16 cellular contexts compared by ENCODE assay signal in genomic region chr2:669323-669722, GRCh38. TPM values are rescaled to one million over a fixed set of nuclear protein-coding genes. Genes with fewer than 3 reads are reported as not detected.
DNase-seq lines count a peak whose midpoint lies in the region; TF ChIP-seq lines count a peak whose summit lies in the region.
"Had no signal": no experiment of that assay in that cellular context is flagged by ENCODE, and none has a peak within 500 bp of the region (broad histone marks: within the 10 kb centered on the region; RNA-seq: fewer than 3 reads in every experiment).

No MANE protein-coding gene starts in this region.

- CTCF ChIA-PET in OCI-LY7 (lab: Charles Lee; ENCODE audit: unreplicated experiment) = no interaction called here
- CTCF ChIA-PET in mammary epithelial cell (lab: Charles Lee; ENCODE audit: low non-redundant PET) = no interaction called here
- CTCF ChIA-PET in activated CD4-positive, alpha-beta memory T cell treated with anti-CD3 and anti-CD28 coated beads for 36 hours (lab: Charles Lee) = no interaction called here

- H3K4me3 ChIP-seq in OCI-LY7 (ENCODE audit: low read depth, low read length, poor library complexity, severe bottlenecking) (no peak overlapping the region), mammary epithelial cell (replicated peaks in 1 of 3; ENCODE audit: insufficient read depth in 1 of 3, low read depth in 2 of 3, low read length in 3 of 3) (no peak overlapping the region), Peyer's patch (no peak overlapping the region)
- H3K4me3 ChIP-seq: ascending aorta, transverse colon had no signal

- TF ChIP-seq CTCF in OCI-LY7 (conservative IDR thresholded peaks at IDR 0.05; ENCODE audit: low read length) = no peak
- no peak for TF ChIP-seq CTCF in mammary epithelial cell (conservative IDR thresholded peaks at IDR 0.05 in 1 of 2, IDR thresholded peaks at IDR 0.05 in 1 of 2; ENCODE audit: extremely low read depth in 1 of 2, insufficient read depth in 1 of 2, low read depth in 1 of 2, low read length in 2 of 2)
- TF ChIP-seq CTCF in Peyer's patch (IDR thresholded peaks at IDR 0.05) = no peak

- no peak for TF ChIP-seq POLR2A in Peyer's patch (IDR thresholded peaks at IDR 0.05)

- dilution Hi-C loops in mammary epithelial cell (cut with HindIII; ENCODE audit: low sequenced_read_pairs) = no loop called here

- no peaks in the 10 kb centered on the region for H3K27me3 ChIP-seq in mammary epithelial cell (ENCODE audit: insufficient read depth, low read length)
- H3K27me3 ChIP-seq in Peyer's patch = no peaks in the 10 kb centered on the region
- H3K27me3 ChIP-seq: ascending aorta, transverse colon had no signal

- H3K9me3 Mint-ChIP-seq in activated CD4-positive, alpha-beta memory T cell treated with anti-CD3 and anti-CD28 coated beads for 36 hours = peaks cover 16% of the 10 kb centered on the region

- intact Hi-C loops in OCI-LY7 (cut with micrococcal nuclease; ENCODE audit: unreplicated experiment) (no loop called here), mammary epithelial cell (cut with micrococcal nuclease) (no loop called here)
- intact Hi-C loops in activated CD4-positive, alpha-beta memory T cell treated with anti-CD3 and anti-CD28 coated beads for 36 hours (cut with micrococcal nuclease) = no loop called here

- in situ Hi-C loops in mammary epithelial cell (cut with MboI; ENCODE audit: low sequenced_read_pairs in 2 of 2) = no loop called here

- peaks cover 16% of the 10 kb centered on the region for H3K4me1 Mint-ChIP-seq in activated CD4-positive, alpha-beta memory T cell treated with anti-CD3 and anti-CD28 coated beads for 36 hours (ENCODE audit: low read depth)

- POLR2A ChIA-PET in OCI-LY7 (lab: Charles Lee) = interaction anchor here (0.6 kb wide), 1 partner anchor 8 kb away, joined by 3 read pairs; no protein-coding TSS in a partner anchor
- POLR2A ChIA-PET in activated CD4-positive, alpha-beta memory T cell treated with anti-CD3 and anti-CD28 coated beads for 36 hours (lab: Charles Lee) = no interaction called here

- H3K9ac ChIP-seq in mammary epithelial cell (ENCODE audit: insufficient read depth, low read length) = no peak overlapping the region

- H3K27ac ChIP-seq in OCI-LY7 (ENCODE audit: low read depth, low read length, poor library complexity, severe bottlenecking) (no peak overlapping the region), mammary epithelial cell (ENCODE audit: insufficient read depth, low read depth, low read length) (no peak overlapping the region), Peyer's patch (no peak overlapping the region)
- H3K27ac ChIP-seq: ascending aorta, RWPE1, transverse colon had no signal

- 87% methylated on average over 7 of the region's 7 CpGs for WGBS in mammary epithelial cell (ENCODE audit: low coverage, missing lambda C conversion rate)

- no peak overlapping the region for H3K4me2 ChIP-seq in OCI-LY7 (ENCODE audit: low read length)
- no peak overlapping the region for H3K4me2 ChIP-seq in mammary epithelial cell (ENCODE audit: insufficient read depth, low read depth, low read length)

- H3K79me2 ChIP-seq in OCI-LY7 (ENCODE audit: insufficient read depth, low read depth, low read length) (peaks cover 17% of the 10 kb centered on the region), mammary epithelial cell (ENCODE audit: insufficient read depth, low read length) (peaks cover 27% of the 10 kb centered on the region)

- peaks cover 94% of the 10 kb centered on the region for H3K36me3 ChIP-seq in OCI-LY7 (ENCODE audit: insufficient read depth, low read length)
- H3K36me3 ChIP-seq in mammary epithelial cell (ENCODE audit: insufficient read depth, low read length) = peaks cover 15% of the 10 kb centered on the region
- peaks cover 0 to 65% (median 0%) of the 10 kb centered on the region in 3 donors for H3K36me3 ChIP-seq in Peyer's patch

- peaks cover 58% of the 10 kb centered on the region for H3K36me3 Mint-ChIP-seq in activated CD4-positive, alpha-beta memory T cell treated with anti-CD3 and anti-CD28 coated beads for 36 hours

- H3K9me3 ChIP-seq in OCI-LY7 (ENCODE audit: low read length) = peaks cover 12% of the 10 kb centered on the region; the same call in 1 of the 2 replicates
- no peaks in the 10 kb centered on the region for H3K9me3 ChIP-seq in mammary epithelial cell (replicated peaks; ENCODE audit: insufficient read depth, low read length)
- peaks cover 0 to 13% (median 0%) of the 10 kb centered on the region in 4 donors for H3K9me3 ChIP-seq in Peyer's patch
- H3K9me3 ChIP-seq: transverse colon had no signal

- BruUV-seq in OCI-LY7 (replicated peaks; lab: Mats Ljungman, UMichigan) (TSS peak; percentile 49), mammary epithelial cell (replicated peaks; lab: Mats Ljungman, UMichigan) (TSS peak; percentile 47)

- H4K20me1 ChIP-seq in OCI-LY7 (ENCODE audit: insufficient read depth, low read length) (peaks cover 9% of the 10 kb centered on the region; the same call in 1 of the 2 replicates), mammary epithelial cell (ENCODE audit: insufficient read depth, low read length) (no peaks in the 10 kb centered on the region)

- no peak overlapping the region for H3K27ac Mint-ChIP-seq in activated CD4-positive, alpha-beta memory T cell treated with anti-CD3 and anti-CD28 coated beads for 36 hours
- H3K27ac Mint-ChIP-seq: activated B cell treated with CpG ODN at 0.5 μM for 24 hours had no signal

- H2AFZ ChIP-seq in OCI-LY7 (ENCODE audit: low read length) (no peak overlapping the region), mammary epithelial cell (ENCODE audit: low read depth, low read length) (no peak overlapping the region)

- no peak overlapping the region for H3K4me3 Mint-ChIP-seq in activated CD4-positive, alpha-beta memory T cell treated with anti-CD3 and anti-CD28 coated beads for 36 hours
- H3K4me3 Mint-ChIP-seq: activated B cell treated with CpG ODN at 0.5 μM for 24 hours had no signal

- DNase-seq in Daoy (ENCODE audit: low read depth) (peak; percentile 36), OCI-LY7 (ENCODE audit: low spot score) (no peak), mammary epithelial cell (no peak), iris pigment epithelial cell (ENCODE audit: low read depth) (peak; percentile 76), NCI-H2029 (lab: John Stamatoyannopoulos, UW) (no peak), Peyer's patch (no peak), SW 1271 (lab: John Stamatoyannopoulos, UW) (no peak)
- no peak for DNase-seq in activated CD4-positive, alpha-beta memory T cell treated with anti-CD3 and anti-CD28 coated beads for 36 hours
- DNase-seq: activated B cell treated with CpG ODN at 0.5 μM for 24 hours, activated gamma-delta T cell, C1 segment of cervical spinal cord, NCI-H774, T-helper 1 cell, transverse colon had no signal

- H3K4me1 ChIP-seq in OCI-LY7 (ENCODE audit: insufficient read depth, low read length, poor library complexity, severe bottlenecking) (peaks cover 7% of the 10 kb centered on the region), mammary epithelial cell (ENCODE audit: insufficient read depth, low read length) (peaks cover 8% of the 10 kb centered on the region), Peyer's patch (no peaks in the 10 kb centered on the region)
- H3K4me1 ChIP-seq: ascending aorta, transverse colon had no signal

- H3K27me3 Mint-ChIP-seq in activated CD4-positive, alpha-beta memory T cell treated with anti-CD3 and anti-CD28 coated beads for 36 hours = no peaks in the 10 kb centered on the region
- H3K27me3 Mint-ChIP-seq: activated B cell treated with CpG ODN at 0.5 μM for 24 hours had no signal

- H3K9me2 ChIP-seq in OCI-LY7 (ENCODE audit: insufficient read depth, low read length) = no peaks in the 10 kb centered on the region

RNA-seq across cellular contexts. Expression of gene TMEM18, which starts 7.9 kb away (rescaled TPM):
- 30.9 and 83.3 TPM in 2 replicates for total RNA-seq in Daoy (2014; rRNA removed; shearing (Covaris generic))
- total RNA-seq in OCI-LY7 (2014; rRNA removed; shearing (Covaris generic)) = 18.2 and 21.3 TPM in 2 replicates
- total RNA-seq in OCI-LY7 (2022) = 31.1 and 37.4 TPM in 2 replicates
- 10 to 100 TPM in 1 of 2 donors, 1 to 10 TPM in 1; 9.2 to 19.5 TPM for total RNA-seq in mammary epithelial cell
- polyA plus RNA-seq in mammary epithelial cell = 28.0 TPM
- polyA minus RNA-seq in mammary epithelial cell = 5.4 TPM
- total RNA-seq in Peyer's patch = 10 to 100 TPM; 13.9 to 22.8 (median 16.4) TPM
- 10 to 100 TPM; 20.8 to 21.8 TPM for total RNA-seq in activated CD4-positive, alpha-beta memory T cell treated with anti-CD3 and anti-CD28 coated beads for 36 hours

Comparison
In these comparisons a context has a peak if more than half of its experiments do, and no peak if none do; other contexts are left out.
1. DNase-seq: peak in Daoy (single experiment) and iris pigment epithelial cell (single experiment); none in OCI-LY7 (single experiment), mammary epithelial cell (single experiment), NCI-H2029 (single experiment), Peyer's patch (0 of 3), activated CD4-positive, alpha-beta memory T cell treated with anti-CD3 and anti-CD28 coated beads for 36 hours (single experiment) and SW 1271 (0 of 2).